Comparison of ENCODE assay signal across 19 cellular contexts in genomic region chr10:31953080-31953479, GRCh38.
"Had no signal": no experiment of that assay in that cellular context is flagged by ENCODE, and none has a peak within 500 bp of the region (broad histone marks: within the 10 kb centered on the region; RNA-seq: fewer than 3 reads in every experiment).

No MANE protein-coding gene starts in this region.

- DNase-seq: effector CD8-positive, alpha-beta T cell; heart left ventricle; hypothalamus; islet precursor cell; mammary epithelial cell; naive thymus-derived CD4-positive, alpha-beta T cell; nephron progenitor cell; psoas muscle; retina; right lobe of liver; spleen; stimulated activated CD4-positive, alpha-beta T cell treated with anti-CD3 and anti-CD28 coated beads, Interleukin-15, amount 100 ng/mL, for 24 hours; stimulated activated CD4-positive, alpha-beta T cell treated with anti-CD3 and anti-CD28 coated beads, Interleukin-1b, Interleukin-23, amount 100 ng/mL, for 48 hours; stimulated activated CD4-positive, alpha-beta T cell treated with anti-CD3 and anti-CD28 coated beads, Interleukin-4, amount 100 ng/mL, for 24 hours; tibial artery; upper lobe of left lung; uterus had no signal

- H3K9me3 ChIP-seq: psoas muscle, right lobe of liver, uterus had no signal

- H3K36me3 ChIP-seq: heart left ventricle, right lobe of liver, spleen, tibial artery, upper lobe of left lung, uterus had no signal

- H3K4me1 ChIP-seq: psoas muscle, right lobe of liver, uterus had no signal

- H3K27ac ChIP-seq: heart left ventricle, psoas muscle, right lobe of liver, spleen, tibial artery, upper lobe of left lung, uterus had no signal

- H3K27me3 ChIP-seq: heart left ventricle, right lobe of liver, spleen, tibial artery, upper lobe of left lung, uterus had no signal

- H3K4me3 ChIP-seq: heart left ventricle, psoas muscle, right lobe of liver, spleen, tibial artery, upper lobe of left lung, uterus had no signal

- ATAC-seq: heart left ventricle; left lobe of liver; naive thymus-derived CD4-positive, alpha-beta T cell; psoas muscle; right lobe of liver; stimulated activated memory B cell treated with anti-CD40 and anti-IgM and Interleukin-4, amounts not matched to agents 10 μg/mL and 1 μg/mL and 100 μg/mL, for 72 hours had no signal
